Comparison of ENCODE assay signal across 19 cellular contexts in genomic region chr3:7292362-7292761, GRCh38.
"Had no signal": no experiment of that assay in that cellular context is flagged by ENCODE, and none has a peak within 500 bp of the region (broad histone marks: within the 10 kb centered on the region; RNA-seq: fewer than 3 reads in every experiment).

No MANE protein-coding gene starts in this region.

- H3K4me3 ChIP-seq: coronary artery, dorsolateral prefrontal cortex, esophagus muscularis mucosa, gastroesophageal sphincter, heart left ventricle, left lung, lower lobe of right lung, mucosa of descending colon had no signal

- H3K36me3 Mint-ChIP-seq: mesothelial cell of epicardium had no signal

- H3K36me3 ChIP-seq: esophagus muscularis mucosa, gastroesophageal sphincter, heart left ventricle, left lung, lower lobe of right lung had no signal

- H3K4me1 ChIP-seq: esophagus muscularis mucosa, foreskin keratinocyte, gastroesophageal sphincter, lower lobe of right lung had no signal

- H3K27ac Mint-ChIP-seq: mesothelial cell of epicardium had no signal

- H3K27ac ChIP-seq: coronary artery, dorsolateral prefrontal cortex, esophagus muscularis mucosa, foreskin keratinocyte, gastroesophageal sphincter, heart left ventricle, left lung, lower lobe of right lung had no signal

- H3K9me3 ChIP-seq: esophagus muscularis mucosa, gastroesophageal sphincter, heart left ventricle, left lung, lower lobe of right lung, mucosa of descending colon had no signal

- H3K9me3 Mint-ChIP-seq: mesothelial cell of epicardium had no signal

- ATAC-seq: foreskin keratinocyte, gastroesophageal sphincter, heart left ventricle, left lung, left ventricle myocardium superior, lower lobe of right lung, mucosa of descending colon had no signal

- DNase-seq: dermis blood vessel endothelial cell; dorsolateral prefrontal cortex; effector CD4-positive, alpha-beta T cell; effector memory CD4-positive, alpha-beta T cell; foreskin keratinocyte; heart left ventricle; hippocampal formation; islet precursor cell; kidney; kidney glomerular epithelial cell; left lung; left ventricle myocardium superior; lower lobe of right lung; mesenchymal stem cell; mucosa of descending colon had no signal

- H3K27me3 ChIP-seq: dorsolateral prefrontal cortex, esophagus muscularis mucosa, foreskin keratinocyte, gastroesophageal sphincter, heart left ventricle, left lung had no signal

- H3K4me3 Mint-ChIP-seq: mesothelial cell of epicardium had no signal
